Comparison of ENCODE assay signal across 1 cellular context in genomic region chr9:33485312-33485711, GRCh38. TPM values are rescaled to one million over a fixed set of nuclear protein-coding genes. Genes with fewer than 3 reads are reported as not detected.
"Had no signal": no experiment of that assay in that cellular context is flagged by ENCODE, and none has a peak within 500 bp of the region (broad histone marks: within the 10 kb centered on the region; RNA-seq: fewer than 3 reads in every experiment).

No MANE protein-coding gene starts in this region.

RNA-seq across cellular contexts. Expression of gene ANKRD18B, which starts 38.7 kb away (rescaled TPM):
- polyA plus RNA-seq: IgD-negative memory B cell had no signal
